Comparison of ENCODE assay signal across 1 cellular context in the genomic region with DNA sequence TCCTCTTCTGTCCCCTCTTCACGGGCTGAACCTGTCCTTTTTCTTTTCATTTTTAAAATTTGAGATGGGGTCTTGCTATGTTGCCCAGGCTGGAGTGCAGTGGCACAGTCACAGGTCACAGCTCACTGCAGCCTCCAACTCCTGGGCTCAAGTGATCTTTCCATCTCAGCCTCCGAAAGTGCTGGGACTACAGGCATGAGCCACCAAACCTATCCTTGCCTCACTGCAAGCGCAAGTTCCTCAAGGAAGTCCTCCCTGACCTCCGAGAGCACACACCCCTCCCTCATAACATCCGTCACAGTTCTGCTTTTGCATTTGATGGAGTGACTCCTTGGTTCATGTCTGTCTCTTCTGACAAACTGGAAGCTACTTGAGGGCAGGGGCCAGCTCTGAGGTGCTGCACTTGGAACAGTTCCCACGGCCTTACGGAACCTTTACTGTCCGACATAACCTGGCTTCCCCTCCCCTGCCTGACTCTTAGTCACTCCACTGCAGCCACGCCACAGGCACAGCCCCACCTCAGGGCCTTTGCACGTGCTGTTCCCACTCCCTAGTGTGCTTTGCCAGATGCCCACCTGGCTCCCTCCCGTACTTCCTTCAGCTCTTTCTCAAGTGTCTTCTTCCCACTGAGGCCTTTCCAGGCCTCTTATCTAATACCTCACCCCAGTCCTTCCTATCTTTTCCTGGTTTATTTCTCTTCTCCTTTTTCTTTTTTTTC.
TF ChIP-seq lines count a peak whose summit lies in the region.

No MANE protein-coding gene starts in this region.

TF ChIP-seq in HepG2, 621 proteins besides CTCF, POLR2A, EP300 and RAD21:
- peak; percentile 96 for TF ChIP-seq ZNF121 (CRISPR knock-in tag; IDR thresholded peaks at IDR 0.05)
- TF ChIP-seq ZNF761 (CRISPR knock-in tag; conservative IDR thresholded peaks at IDR 0.05), result no peak
- TF ChIP-seq, protein P1, sequence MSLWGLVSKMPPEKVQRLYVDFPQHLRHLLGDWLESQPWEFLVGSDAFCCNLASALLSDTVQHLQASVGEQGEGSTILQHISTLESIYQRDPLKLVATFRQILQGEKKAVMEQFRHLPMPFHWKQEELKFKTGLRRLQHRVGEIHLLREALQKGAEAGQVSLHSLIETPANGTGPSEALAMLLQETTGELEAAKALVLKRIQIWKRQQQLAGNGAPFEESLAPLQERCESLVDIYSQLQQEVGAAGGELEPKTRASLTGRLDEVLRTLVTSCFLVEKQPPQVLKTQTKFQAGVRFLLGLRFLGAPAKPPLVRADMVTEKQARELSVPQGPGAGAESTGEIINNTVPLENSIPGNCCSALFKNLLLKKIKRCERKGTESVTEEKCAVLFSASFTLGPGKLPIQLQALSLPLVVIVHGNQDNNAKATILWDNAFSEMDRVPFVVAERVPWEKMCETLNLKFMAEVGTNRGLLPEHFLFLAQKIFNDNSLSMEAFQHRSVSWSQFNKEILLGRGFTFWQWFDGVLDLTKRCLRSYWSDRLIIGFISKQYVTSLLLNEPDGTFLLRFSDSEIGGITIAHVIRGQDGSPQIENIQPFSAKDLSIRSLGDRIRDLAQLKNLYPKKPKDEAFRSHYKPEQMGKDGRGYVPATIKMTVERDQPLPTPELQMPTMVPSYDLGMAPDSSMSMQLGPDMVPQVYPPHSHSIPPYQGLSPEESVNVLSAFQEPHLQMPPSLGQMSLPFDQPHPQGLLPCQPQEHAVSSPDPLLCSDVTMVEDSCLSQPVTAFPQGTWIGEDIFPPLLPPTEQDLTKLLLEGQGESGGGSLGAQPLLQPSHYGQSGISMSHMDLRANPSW (CRISPR knock-in tag; IDR thresholded peaks at IDR 0.05; ENCODE audit: borderline replicate concordance), result no peak
- TF ChIP-seq, protein P2, sequence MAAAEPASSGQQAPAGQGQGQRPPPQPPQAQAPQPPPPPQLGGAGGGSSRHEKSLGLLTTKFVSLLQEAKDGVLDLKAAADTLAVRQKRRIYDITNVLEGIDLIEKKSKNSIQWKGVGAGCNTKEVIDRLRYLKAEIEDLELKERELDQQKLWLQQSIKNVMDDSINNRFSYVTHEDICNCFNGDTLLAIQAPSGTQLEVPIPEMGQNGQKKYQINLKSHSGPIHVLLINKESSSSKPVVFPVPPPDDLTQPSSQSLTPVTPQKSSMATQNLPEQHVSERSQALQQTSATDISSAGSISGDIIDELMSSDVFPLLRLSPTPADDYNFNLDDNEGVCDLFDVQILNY (CRISPR knock-in tag; conservative IDR thresholded peaks at IDR 0.05), result no peak
- TF ChIP-seq ZNF598 (CRISPR knock-in tag; IDR thresholded peaks at IDR 0.05; ENCODE audit: borderline replicate concordance), result no peak
- TF ChIP-seq ZNF329 (CRISPR knock-in tag; IDR thresholded peaks at IDR 0.05; ENCODE audit: low read depth), result no peak
- TF ChIP-seq ZFP1 (CRISPR knock-in tag; IDR thresholded peaks at IDR 0.05), result no peak
- TF ChIP-seq NBN (conservative IDR thresholded peaks at IDR 0.05), result no peak
- TF ChIP-seq MED13 (CRISPR knock-in tag; IDR thresholded peaks at IDR 0.05), result no peak
- TF ChIP-seq WIZ (CRISPR knock-in tag; IDR thresholded peaks at IDR 0.05), result no peak
- TF ChIP-seq NONO (IDR thresholded peaks at IDR 0.05), result no peak
- no peak for TF ChIP-seq NONO (CRISPR knock-in tag; conservative IDR thresholded peaks at IDR 0.05)
- TF ChIP-seq ZMYM3 (CRISPR knock-in tag; IDR thresholded peaks at IDR 0.05), result 0 out of 2 replicates have a peak, but pooled peaks have one; percentile 52
- TF ChIP-seq ARNTL (CRISPR knock-in tag; IDR thresholded peaks at IDR 0.05), result no peak
- TF ChIP-seq, protein P3, sequence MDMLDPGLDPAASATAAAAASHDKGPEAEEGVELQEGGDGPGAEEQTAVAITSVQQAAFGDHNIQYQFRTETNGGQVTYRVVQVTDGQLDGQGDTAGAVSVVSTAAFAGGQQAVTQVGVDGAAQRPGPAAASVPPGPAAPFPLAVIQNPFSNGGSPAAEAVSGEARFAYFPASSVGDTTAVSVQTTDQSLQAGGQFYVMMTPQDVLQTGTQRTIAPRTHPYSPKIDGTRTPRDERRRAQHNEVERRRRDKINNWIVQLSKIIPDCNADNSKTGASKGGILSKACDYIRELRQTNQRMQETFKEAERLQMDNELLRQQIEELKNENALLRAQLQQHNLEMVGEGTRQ (IDR thresholded peaks at IDR 0.05; ENCODE audit: low read depth, low read length), result no peak
- TF ChIP-seq, protein P3 (CRISPR knock-in tag; IDR thresholded peaks at IDR 0.05; ENCODE audit: borderline replicate concordance), result no peak
- no peak for TF ChIP-seq ZSCAN20 (CRISPR knock-in tag; IDR thresholded peaks at IDR 0.05; ENCODE audit: borderline replicate concordance)
- TF ChIP-seq, protein P4, sequence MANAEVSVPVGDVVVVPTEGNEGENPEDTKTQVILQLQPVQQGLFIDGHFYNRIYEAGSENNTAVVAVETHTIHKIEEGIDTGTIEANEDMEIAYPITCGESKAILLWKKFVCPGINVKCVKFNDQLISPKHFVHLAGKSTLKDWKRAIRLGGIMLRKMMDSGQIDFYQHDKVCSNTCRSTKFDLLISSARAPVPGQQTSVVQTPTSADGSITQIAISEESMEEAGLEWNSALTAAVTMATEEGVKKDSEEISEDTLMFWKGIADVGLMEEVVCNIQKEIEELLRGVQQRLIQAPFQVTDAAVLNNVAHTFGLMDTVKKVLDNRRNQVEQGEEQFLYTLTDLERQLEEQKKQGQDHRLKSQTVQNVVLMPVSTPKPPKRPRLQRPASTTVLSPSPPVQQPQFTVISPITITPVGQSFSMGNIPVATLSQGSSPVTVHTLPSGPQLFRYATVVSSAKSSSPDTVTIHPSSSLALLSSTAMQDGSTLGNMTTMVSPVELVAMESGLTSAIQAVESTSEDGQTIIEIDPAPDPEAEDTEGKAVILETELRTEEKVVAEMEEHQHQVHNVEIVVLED (CRISPR knock-in tag; IDR thresholded peaks at IDR 0.05; ENCODE audit: borderline replicate concordance), result no peak
- TF ChIP-seq, protein P5, sequence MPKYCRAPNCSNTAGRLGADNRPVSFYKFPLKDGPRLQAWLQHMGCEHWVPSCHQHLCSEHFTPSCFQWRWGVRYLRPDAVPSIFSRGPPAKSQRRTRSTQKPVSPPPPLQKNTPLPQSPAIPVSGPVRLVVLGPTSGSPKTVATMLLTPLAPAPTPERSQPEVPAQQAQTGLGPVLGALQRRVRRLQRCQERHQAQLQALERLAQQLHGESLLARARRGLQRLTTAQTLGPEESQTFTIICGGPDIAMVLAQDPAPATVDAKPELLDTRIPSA (CRISPR knock-in tag; IDR thresholded peaks at IDR 0.05; ENCODE audit: borderline replicate concordance), result no peak
TF ChIP-seq in HepG2: peak in this region for 2.
